Comparison of ENCODE assay signal across 9 cellular contexts in the genomic region with DNA sequence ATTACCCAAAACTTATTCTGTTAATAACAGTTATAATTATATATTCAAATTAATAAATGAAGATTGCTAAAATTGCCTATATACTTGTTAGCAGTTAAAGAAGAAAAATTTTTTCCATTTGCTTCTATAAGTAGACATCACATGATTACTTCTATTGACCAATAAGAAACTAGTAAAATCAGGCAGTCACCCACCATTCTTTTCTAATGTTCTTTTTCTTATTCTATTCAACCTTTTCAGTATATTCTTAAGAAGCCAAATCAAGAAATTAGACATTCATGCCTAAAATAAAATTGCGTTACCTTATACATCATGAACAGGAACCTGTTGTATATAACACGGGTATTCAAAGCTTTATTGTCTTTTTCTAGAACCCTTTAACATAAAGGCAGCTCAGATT.
DNase-seq lines count a peak whose midpoint lies in the region; ATAC-seq, FAIRE-seq and TF ChIP-seq lines count a peak whose summit lies in the region.
"Had no signal": no experiment of that assay in that cellular context is flagged by ENCODE, and none has a peak within 500 bp of the region (broad histone marks: within the 10 kb centered on the region; RNA-seq: fewer than 3 reads in every experiment).

No MANE protein-coding gene starts in this region.

- 9 to 41% (median 11%) methylated on average over 2 of the region's 2 CpGs for WGBS in stomach, 5 donors

- H3K4me1 Mint-ChIP-seq in T-helper 2 cell treated with Interferon-gamma antibody and Interleukin-4, amounts not matched to agents 5 μg/mL and 100 μg/mL, for 36 hours (ENCODE audit: low read depth): peaks cover 52% of the 10 kb centered on the region
- H3K4me1 Mint-ChIP-seq in activated T-helper 17 cell treated with anti-CD3 and anti-CD28 coated beads, Interleukin-2, amount 50 U/mL, for 72 hours: peaks cover 18% of the 10 kb centered on the region

- TF ChIP-seq EP300 in stomach (IDR thresholded peaks at IDR 0.05): no peak

- CTCF ChIA-PET in GM10248 (lab: Yijun Ruan, JAX): no interaction called here

- peaks cover 7 to 28% (median 14%) of the 10 kb centered on the region in 4 donors for H3K4me1 ChIP-seq in stomach

- TF ChIP-seq CTCF in stomach (IDR thresholded peaks at IDR 0.05): no peak
- no peak for TF ChIP-seq CTCF in GM10248 (IDR thresholded peaks at IDR 0.05; ENCODE audit: control extremely low read depth, extremely low read depth, low read depth, missing control alignments)

- ATAC-seq in activated T-helper 17 cell treated with anti-CD3 and anti-CD28 coated beads, Interleukin-2, amount 50 U/mL, for 72 hours (replicated peaks): no peak
- ATAC-seq in GM18907 (IDR thresholded peaks at IDR 0.05; ENCODE audit: unreplicated experiment): no peak
- no peak for ATAC-seq in GM19351 (IDR thresholded peaks at IDR 0.05; ENCODE audit: unreplicated experiment)

- no peaks in the 10 kb centered on the region for H3K36me3 ChIP-seq in stomach

- H3K4me3 ChIP-seq in stomach: peak overlapping the region; percentile 26 to 38 (median 37)

- FAIRE-seq in islet of Langerhans (lab: Jason Lieb, UNC): peak; percentile 94

- no peaks in the 10 kb centered on the region for H3K27me3 ChIP-seq in stomach

- H3K27me3 Mint-ChIP-seq in T-helper 2 cell treated with Interferon-gamma antibody and Interleukin-4, amounts not matched to agents 5 μg/mL and 100 μg/mL, for 36 hours (ENCODE audit: low read depth): no peaks in the 10 kb centered on the region
- H3K27me3 Mint-ChIP-seq in activated T-helper 17 cell treated with anti-CD3 and anti-CD28 coated beads, Interleukin-2, amount 50 U/mL, for 72 hours: no peaks in the 10 kb centered on the region

- H3K36me3 Mint-ChIP-seq in T-helper 2 cell treated with Interferon-gamma antibody and Interleukin-4, amounts not matched to agents 5 μg/mL and 100 μg/mL, for 36 hours (ENCODE audit: low read depth): peaks cover 30% of the 10 kb centered on the region
- H3K36me3 Mint-ChIP-seq in activated T-helper 17 cell treated with anti-CD3 and anti-CD28 coated beads, Interleukin-2, amount 50 U/mL, for 72 hours (ENCODE audit: low read depth): peaks cover 90% of the 10 kb centered on the region

- no peak for DNase-seq in T-helper 2 cell treated with Interferon-gamma antibody and Interleukin-4, amounts not matched to agents 5 μg/mL and 100 μg/mL, for 36 hours (ENCODE audit: low spot score)
- DNase-seq in T-helper 2 cell (no peak), stomach (no peak), GM10248 (ENCODE audit: extremely low spot score) (no peak)
- DNase-seq: activated CD4-positive, alpha-beta T cell treated with anti-CD3 and anti-CD28 coated beads, Interleukin-2, amount 50 U/mL, for 1 hour had no signal

- no peaks in the 10 kb centered on the region for H3K9me3 ChIP-seq in stomach

- peak overlapping the region; percentile 93 for H3K27ac Mint-ChIP-seq in T-helper 2 cell treated with Interferon-gamma antibody and Interleukin-4, amounts not matched to agents 5 μg/mL and 100 μg/mL, for 36 hours
- peak overlapping the region; percentile 99 for H3K27ac Mint-ChIP-seq in activated T-helper 17 cell treated with anti-CD3 and anti-CD28 coated beads, Interleukin-2, amount 50 U/mL, for 72 hours

- no peaks in the 10 kb centered on the region for H3K9me3 Mint-ChIP-seq in T-helper 2 cell treated with Interferon-gamma antibody and Interleukin-4, amounts not matched to agents 5 μg/mL and 100 μg/mL, for 36 hours
- H3K9me3 Mint-ChIP-seq in activated T-helper 17 cell treated with anti-CD3 and anti-CD28 coated beads, Interleukin-2, amount 50 U/mL, for 72 hours: no peaks in the 10 kb centered on the region

- TF ChIP-seq POLR2A in stomach (IDR thresholded peaks at IDR 0.05): no peak

- intact Hi-C loops in stomach (cut with DNase I; ENCODE audit: low total_unique reads): no loop called here

- peak overlapping the region in 4 of 5 donors; percentile 79 to 85 (median 82) for H3K27ac ChIP-seq in stomach

- H3K4me3 Mint-ChIP-seq in T-helper 2 cell treated with Interferon-gamma antibody and Interleukin-4, amounts not matched to agents 5 μg/mL and 100 μg/mL, for 36 hours: peak overlapping the region; percentile 93
- H3K4me3 Mint-ChIP-seq in activated T-helper 17 cell treated with anti-CD3 and anti-CD28 coated beads, Interleukin-2, amount 50 U/mL, for 72 hours: no peak overlapping the region

- POLR2A ChIA-PET in GM10248 (lab: Yijun Ruan, JAX): no interaction called here
